40 cellular contexts compared by ENCODE assay signal in genomic region chr1:203208181-203208580, GRCh38. TPM values are rescaled to one million over a fixed set of nuclear protein-coding genes. Genes with fewer than 3 reads are reported as not detected.
"Had no signal": no experiment of that assay in that cellular context is flagged by ENCODE, and none has a peak within 500 bp of the region (broad histone marks: within the 10 kb centered on the region; RNA-seq: fewer than 3 reads in every experiment).

No MANE protein-coding gene starts in this region.

- H3K4me3 ChIP-seq: adrenal gland, breast epithelium, cardiac muscle cell, colonic mucosa, esophagus squamous epithelium, heart left ventricle had no signal

- H3K4me3 Mint-ChIP-seq: activated CD4-positive, alpha-beta memory T cell treated with anti-CD3 and anti-CD28 coated beads for 36 hours; activated CD4-positive, alpha-beta T cell treated with anti-CD3 and anti-CD28 coated beads for 36 hours; activated CD4-positive, alpha-beta T cell treated with anti-CD3 and anti-CD28 coated beads, Interleukin-2, amount 10 ng/mL, durations not matched to agents 24 days and 14 days; activated CD8-positive, alpha-beta memory T cell treated with anti-CD3 and anti-CD28 coated beads, Interleukin-2, amount 10 ng/mL, durations not matched to agents 7 days and 5 days; activated CD8-positive, alpha-beta T cell treated with anti-CD3 and anti-CD28 coated beads, Interleukin-2, amount 10 ng/mL, durations not matched to agents 7 days and 5 days; activated naive CD4-positive, alpha-beta T cell treated with anti-CD3 and anti-CD28 coated beads for 36 hours; activated naive CD4-positive, alpha-beta T cell treated with anti-CD3 and anti-CD28 coated beads, Interleukin-2, amount 50 U/mL, for 24 hours; activated naive CD8-positive, alpha-beta T cell treated with anti-CD3 and anti-CD28 coated beads for 36 hours; activated naive CD8-positive, alpha-beta T cell treated with anti-CD3 and anti-CD28 coated beads, Interleukin-2, amount 50 U/mL, for 24 hours; activated T-helper 1 cell treated with anti-CD3 and anti-CD28 coated beads, Interleukin-12 subunit alpha, Interleukin-12 subunit beta, Interleukin-2, Interleukin-4 antibody, amounts not matched to agents 30 ng/mL and 10 ng/mL and 1 ng/mL, durations not matched to agents 14 hours and 24 hours and 36 hours; brain; T-cell; T-helper 1 cell treated with Interleukin-12 subunit alpha and Interleukin-12 subunit beta and Interleukin-4 antibody, amounts not matched to agents 30 μg/mL and 1 μg/mL, for 36 hours; T-helper 2 cell treated with Interferon-gamma antibody and Interleukin-4, amounts not matched to agents 5 μg/mL and 100 μg/mL, for 36 hours had no signal

- H3K4me1 ChIP-seq: adrenal gland, breast epithelium, colonic mucosa, esophagus squamous epithelium had no signal

- H3K9me3 ChIP-seq: adrenal gland, breast epithelium, colonic mucosa, esophagus squamous epithelium, heart left ventricle had no signal

- DNase-seq: activated CD4-positive, alpha-beta memory T cell treated with anti-CD3 and anti-CD28 coated beads for 36 hours; activated CD4-positive, alpha-beta T cell treated with anti-CD3 and anti-CD28 coated beads for 36 hours; activated CD4-positive, alpha-beta T cell treated with anti-CD3 and anti-CD28 coated beads, Interleukin-2, amount 10 ng/mL, durations not matched to agents 24 days and 14 days; activated CD4-positive, CD25-positive, alpha-beta regulatory T cell; activated CD4-positive, CD25-positive, alpha-beta regulatory T cell treated with anti-CD3 and anti-CD28 coated beads, Interleukin-2, amount 50 U/mL, for 72 hours; activated CD8-positive, alpha-beta memory T cell treated with anti-CD3 and anti-CD28 coated beads, Interleukin-2, amount 10 ng/mL, durations not matched to agents 7 days and 5 days; activated CD8-positive, alpha-beta memory T cell treated with anti-CD3 and anti-CD28 coated beads, Interleukin-2, amount 50 U/mL, for 4 hours; activated CD8-positive, alpha-beta T cell treated with anti-CD3 and anti-CD28 coated beads, Interleukin-2, amount 10 ng/mL, durations not matched to agents 7 days and 5 days; activated naive CD4-positive, alpha-beta T cell treated with anti-CD3 and anti-CD28 coated beads for 36 hours; activated naive CD8-positive, alpha-beta T cell treated with anti-CD3 and anti-CD28 coated beads for 36 hours; activated naive CD8-positive, alpha-beta T cell treated with anti-CD3 and anti-CD28 coated beads, Interleukin-2, amount 50 U/mL, for 24 hours; activated T-cell treated with anti-CD3 and anti-CD28 coated beads, Interleukin-2, amount 50 U/mL, for 1 hour; activated T-cell treated with anti-CD3 and anti-CD28 coated beads, Interleukin-2, amount 50 U/mL, for 48 hours; adrenal gland; amygdala; aorta; central memory CD4-positive, alpha-beta T cell; cerebellar nuclear complex; colonic mucosa; effector CD8-positive, alpha-beta T cell; esophagus squamous epithelium; foreskin melanocyte; heart left ventricle; T1000 had no signal

- H3K27ac Mint-ChIP-seq: activated CD4-positive, alpha-beta memory T cell treated with anti-CD3 and anti-CD28 coated beads for 36 hours; activated CD4-positive, alpha-beta T cell treated with anti-CD3 and anti-CD28 coated beads for 36 hours; activated CD4-positive, alpha-beta T cell treated with anti-CD3 and anti-CD28 coated beads, Interleukin-2, amount 10 ng/mL, durations not matched to agents 24 days and 14 days; activated CD8-positive, alpha-beta memory T cell treated with anti-CD3 and anti-CD28 coated beads, Interleukin-2, amount 10 ng/mL, durations not matched to agents 7 days and 5 days; activated CD8-positive, alpha-beta T cell treated with anti-CD3 and anti-CD28 coated beads, Interleukin-2, amount 10 ng/mL, durations not matched to agents 7 days and 5 days; activated naive CD4-positive, alpha-beta T cell treated with anti-CD3 and anti-CD28 coated beads for 36 hours; activated naive CD4-positive, alpha-beta T cell treated with anti-CD3 and anti-CD28 coated beads, Interleukin-2, amount 50 U/mL, for 24 hours; activated naive CD8-positive, alpha-beta T cell treated with anti-CD3 and anti-CD28 coated beads for 36 hours; activated naive CD8-positive, alpha-beta T cell treated with anti-CD3 and anti-CD28 coated beads, Interleukin-2, amount 50 U/mL, for 24 hours; activated T-helper 1 cell treated with anti-CD3 and anti-CD28 coated beads, Interleukin-12 subunit alpha, Interleukin-12 subunit beta, Interleukin-2, Interleukin-4 antibody, amounts not matched to agents 30 ng/mL and 10 ng/mL and 1 ng/mL, durations not matched to agents 14 hours and 24 hours and 36 hours; activated T-helper 2 cell treated with anti-CD3 and anti-CD28 coated beads, Interferon-gamma antibody, Interleukin-2, Interleukin-4, amounts not matched to agents 10 μg/mL and 5 μg/mL and 100 μg/mL, durations not matched to agents 14 hours and 24 hours and 36 hours; brain; T-cell; T-helper 1 cell treated with Interleukin-12 subunit alpha and Interleukin-12 subunit beta and Interleukin-4 antibody, amounts not matched to agents 30 μg/mL and 1 μg/mL, for 36 hours; T-helper 2 cell treated with Interferon-gamma antibody and Interleukin-4, amounts not matched to agents 5 μg/mL and 100 μg/mL, for 36 hours had no signal

- H3K27ac ChIP-seq: adrenal gland, breast epithelium, cardiac muscle cell, colonic mucosa, epithelial cell of prostate, esophagus squamous epithelium, heart left ventricle had no signal

- H3K4me1 Mint-ChIP-seq: activated CD4-positive, alpha-beta T cell treated with anti-CD3 and anti-CD28 coated beads for 36 hours; activated CD4-positive, alpha-beta T cell treated with anti-CD3 and anti-CD28 coated beads, Interleukin-2, amount 10 ng/mL, durations not matched to agents 24 days and 14 days; activated naive CD4-positive, alpha-beta T cell treated with anti-CD3 and anti-CD28 coated beads, Interleukin-2, amount 50 U/mL, for 24 hours; activated naive CD8-positive, alpha-beta T cell treated with anti-CD3 and anti-CD28 coated beads for 36 hours; activated naive CD8-positive, alpha-beta T cell treated with anti-CD3 and anti-CD28 coated beads, Interleukin-2, amount 50 U/mL, for 24 hours; T-cell had no signal

- H3K27me3 Mint-ChIP-seq: activated naive CD4-positive, alpha-beta T cell treated with anti-CD3 and anti-CD28 coated beads, Interleukin-2, amount 50 U/mL, for 24 hours; activated naive CD8-positive, alpha-beta T cell treated with anti-CD3 and anti-CD28 coated beads for 36 hours had no signal

- H3K36me3 Mint-ChIP-seq: activated CD4-positive, alpha-beta memory T cell treated with anti-CD3 and anti-CD28 coated beads for 36 hours; activated CD8-positive, alpha-beta memory T cell treated with anti-CD3 and anti-CD28 coated beads, Interleukin-2, amount 10 ng/mL, durations not matched to agents 7 days and 5 days; activated naive CD4-positive, alpha-beta T cell treated with anti-CD3 and anti-CD28 coated beads, Interleukin-2, amount 50 U/mL, for 24 hours; activated naive CD8-positive, alpha-beta T cell treated with anti-CD3 and anti-CD28 coated beads for 36 hours; brain; T-cell had no signal

- H3K27me3 ChIP-seq: adrenal gland, breast epithelium, colonic mucosa, esophagus squamous epithelium, heart left ventricle had no signal

- H3K36me3 ChIP-seq: adrenal gland, breast epithelium, cardiac muscle cell, colonic mucosa, esophagus squamous epithelium, heart left ventricle had no signal

- H3K9me3 Mint-ChIP-seq: activated CD4-positive, alpha-beta memory T cell treated with anti-CD3 and anti-CD28 coated beads for 36 hours; activated CD4-positive, alpha-beta T cell treated with anti-CD3 and anti-CD28 coated beads, Interleukin-2, amount 10 ng/mL, durations not matched to agents 24 days and 14 days; activated naive CD4-positive, alpha-beta T cell treated with anti-CD3 and anti-CD28 coated beads for 36 hours; activated naive CD4-positive, alpha-beta T cell treated with anti-CD3 and anti-CD28 coated beads, Interleukin-2, amount 50 U/mL, for 24 hours; activated naive CD8-positive, alpha-beta T cell treated with anti-CD3 and anti-CD28 coated beads for 36 hours; activated naive CD8-positive, alpha-beta T cell treated with anti-CD3 and anti-CD28 coated beads, Interleukin-2, amount 50 U/mL, for 24 hours; activated T-helper 1 cell treated with anti-CD3 and anti-CD28 coated beads, Interleukin-12 subunit alpha, Interleukin-12 subunit beta, Interleukin-2, Interleukin-4 antibody, amounts not matched to agents 30 ng/mL and 10 ng/mL and 1 ng/mL, durations not matched to agents 14 hours and 24 hours and 36 hours; activated T-helper 2 cell treated with anti-CD3 and anti-CD28 coated beads, Interferon-gamma antibody, Interleukin-2, Interleukin-4, amounts not matched to agents 10 μg/mL and 5 μg/mL and 100 μg/mL, durations not matched to agents 14 hours and 24 hours and 36 hours; T-cell; T-helper 1 cell treated with Interleukin-12 subunit alpha and Interleukin-12 subunit beta and Interleukin-4 antibody, amounts not matched to agents 30 μg/mL and 1 μg/mL, for 36 hours; T-helper 2 cell treated with Interferon-gamma antibody and Interleukin-4, amounts not matched to agents 5 μg/mL and 100 μg/mL, for 36 hours had no signal

- ATAC-seq: activated CD4-positive, alpha-beta T cell treated with anti-CD3 and anti-CD28 coated beads for 36 hours; activated CD8-positive, alpha-beta memory T cell treated with anti-CD3 and anti-CD28 coated beads, Interleukin-2, amount 10 ng/mL, durations not matched to agents 7 days and 5 days; activated CD8-positive, alpha-beta T cell treated with anti-CD3 and anti-CD28 coated beads, Interleukin-2, amount 10 ng/mL, durations not matched to agents 7 days and 5 days; activated naive CD8-positive, alpha-beta T cell treated with anti-CD3 and anti-CD28 coated beads, Interleukin-2, amount 50 U/mL, for 24 hours; heart left ventricle; T-cell had no signal

RNA-seq across cellular contexts. Expression of gene CHIT1, which starts 21.3 kb away (rescaled TPM):
- total RNA-seq: dermis microvascular lymphatic vessel endothelial cell, endothelial cell of umbilical vein, fibroblast of lung, fibroblast of villous mesenchyme had no signal
- polyA plus RNA-seq: cardiac muscle cell, endothelial cell of umbilical vein, fibroblast of lung, heart left ventricle had no signal

RNA-seq across cellular contexts. Expression of gene CHI3L1, which starts 21.7 kb away (rescaled TPM):
- total RNA-seq: activated CD4-positive, alpha-beta memory T cell treated with anti-CD3 and anti-CD28 coated beads for 36 hours; activated CD4-positive, alpha-beta T cell treated with anti-CD3 and anti-CD28 coated beads, Interleukin-2, amount 10 ng/mL, durations not matched to agents 24 days and 14 days; activated CD8-positive, alpha-beta memory T cell treated with anti-CD3 and anti-CD28 coated beads for 36 hours; activated CD8-positive, alpha-beta memory T cell treated with anti-CD3 and anti-CD28 coated beads, Interleukin-2, amount 10 ng/mL, durations not matched to agents 7 days and 5 days; activated CD8-positive, alpha-beta T cell treated with anti-CD3 and anti-CD28 coated beads, Interleukin-2, amount 10 ng/mL, durations not matched to agents 7 days and 5 days; activated naive CD8-positive, alpha-beta T cell treated with anti-CD3 and anti-CD28 coated beads for 36 hours; activated T-helper 1 cell treated with anti-CD3 and anti-CD28 coated beads, Interleukin-12 subunit alpha, Interleukin-12 subunit beta, Interleukin-2, Interleukin-4 antibody, amounts not matched to agents 30 ng/mL and 10 ng/mL and 1 ng/mL, durations not matched to agents 14 hours and 24 hours and 36 hours; activated T-helper 2 cell treated with anti-CD3 and anti-CD28 coated beads, Interferon-gamma antibody, Interleukin-2, Interleukin-4, amounts not matched to agents 10 μg/mL and 5 μg/mL and 100 μg/mL, durations not matched to agents 14 hours and 24 hours and 36 hours; cardiac muscle cell; endothelial cell of umbilical vein had no signal
- polyA plus RNA-seq: endothelial cell of umbilical vein had no signal

RNA-seq across cellular contexts. Expression of gene MYBPH, which starts 32.6 kb away (rescaled TPM):
- total RNA-seq: activated CD4-positive, alpha-beta memory T cell treated with anti-CD3 and anti-CD28 coated beads for 36 hours; activated CD4-positive, alpha-beta T cell treated with anti-CD3 and anti-CD28 coated beads for 36 hours; activated CD4-positive, alpha-beta T cell treated with anti-CD3 and anti-CD28 coated beads, Interleukin-2, amount 10 ng/mL, durations not matched to agents 24 days and 14 days; activated CD8-positive, alpha-beta memory T cell treated with anti-CD3 and anti-CD28 coated beads for 36 hours; activated CD8-positive, alpha-beta memory T cell treated with anti-CD3 and anti-CD28 coated beads, Interleukin-2, amount 10 ng/mL, durations not matched to agents 7 days and 5 days; activated CD8-positive, alpha-beta T cell treated with anti-CD3 and anti-CD28 coated beads, Interleukin-2, amount 10 ng/mL, durations not matched to agents 7 days and 5 days; activated naive CD4-positive, alpha-beta T cell treated with anti-CD3 and anti-CD28 coated beads for 36 hours; activated naive CD8-positive, alpha-beta T cell treated with anti-CD3 and anti-CD28 coated beads for 36 hours; activated T-helper 1 cell treated with anti-CD3 and anti-CD28 coated beads, Interleukin-12 subunit alpha, Interleukin-12 subunit beta, Interleukin-2, Interleukin-4 antibody, amounts not matched to agents 30 ng/mL and 10 ng/mL and 1 ng/mL, durations not matched to agents 14 hours and 24 hours and 36 hours; activated T-helper 2 cell treated with anti-CD3 and anti-CD28 coated beads, Interferon-gamma antibody, Interleukin-2, Interleukin-4, amounts not matched to agents 10 μg/mL and 5 μg/mL and 100 μg/mL, durations not matched to agents 14 hours and 24 hours and 36 hours; adrenal gland; aorta; colonic mucosa; dermis microvascular lymphatic vessel endothelial cell; endothelial cell of umbilical vein; esophagus squamous epithelium; T-cell had no signal
- polyA plus RNA-seq: aorta, endothelial cell of umbilical vein, esophagus, heart left ventricle had no signal
